8 cellular contexts compared by ENCODE assay signal in the genomic region with DNA sequence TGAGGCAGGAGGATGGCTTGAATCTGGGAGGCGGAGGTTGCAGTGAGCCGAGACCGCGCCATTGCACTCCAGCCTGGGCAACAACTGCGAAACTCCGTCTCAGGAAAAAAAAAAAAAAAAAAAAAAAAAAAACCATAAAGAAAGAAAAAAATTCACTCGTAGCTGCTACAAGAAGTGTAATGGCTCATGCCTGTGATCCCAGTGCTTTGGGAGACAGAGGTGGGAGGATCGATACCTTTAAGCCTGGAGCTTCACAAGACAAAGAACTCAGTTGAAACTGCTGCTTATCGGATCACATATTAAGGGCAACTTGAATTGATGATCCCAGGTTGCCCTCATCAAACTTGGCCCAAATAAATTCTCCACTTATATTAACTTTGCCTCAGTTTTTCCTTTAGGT. TPM values are rescaled to one million over a fixed set of nuclear protein-coding genes. Genes with fewer than 3 reads are reported as not detected.
DNase-seq lines count a peak whose midpoint lies in the region; ATAC-seq and TF ChIP-seq lines count a peak whose summit lies in the region.
"Had no signal": no experiment of that assay in that cellular context is flagged by ENCODE, and none has a peak within 500 bp of the region (broad histone marks: within the 10 kb centered on the region; RNA-seq: fewer than 3 reads in every experiment).

No MANE protein-coding gene starts in this region.

- no peak for TF ChIP-seq EP300 in neural cell (conservative IDR thresholded peaks at IDR 0.05; ENCODE audit: poor library complexity, severe bottlenecking)

- H3K4ac ChIP-seq in IMR-90 (ENCODE audit: low read depth, low read length), result peak overlapping the region; percentile 98; the same call in 1 of the 2 replicates

- TF ChIP-seq POLR2A in IMR-90 (IDR thresholded peaks at IDR 0.05; ENCODE audit: low read depth, low read length), result no peak
- TF ChIP-seq POLR2A in breast epithelium (IDR thresholded peaks at IDR 0.05), result no peak

- H2AFZ ChIP-seq in IMR-90 (replicated peaks; ENCODE audit: low read length, poor library complexity) (no peak overlapping the region), neural cell (ENCODE audit: low read depth, low read length) (no peak overlapping the region)

- TF ChIP-seq CTCF in Calu3 (IDR thresholded peaks at IDR 0.05; ENCODE audit: unreplicated experiment) (no peak), IMR-90 (conservative IDR thresholded peaks at IDR 0.05; ENCODE audit: low read depth, low read length) (no peak), breast epithelium (IDR thresholded peaks at IDR 0.05) (no peak), neural cell (IDR thresholded peaks at IDR 0.05; ENCODE audit: poor library complexity, severe bottlenecking) (no peak), upper lobe of right lung (IDR thresholded peaks at IDR 0.05) (no peak)

- no peak overlapping the region for H3K14ac ChIP-seq in IMR-90 (replicated peaks; ENCODE audit: low read depth, low read length)

- H3K18ac ChIP-seq in IMR-90 (ENCODE audit: low read depth, low read length), result no peak overlapping the region

- intact Hi-C loops in Calu3 (cut with micrococcal nuclease; ENCODE audit: unreplicated experiment) (no loop called here), IMR-90 (cut with micrococcal nuclease) (no loop called here), breast epithelium (cut with DNase I; ENCODE audit: low total_unique reads) (no loop called here), upper lobe of right lung (cut with DNase I) (no loop called here)

- H3K9me3 ChIP-seq in IMR-90 (ENCODE audit: control insufficient read depth, insufficient read depth, low read length) (no peaks in the 10 kb centered on the region), breast epithelium (no peaks in the 10 kb centered on the region), neural cell (ENCODE audit: low read length) (no peaks in the 10 kb centered on the region), upper lobe of right lung (no peaks in the 10 kb centered on the region)
- H3K9me3 ChIP-seq: sigmoid colon had no signal

- BruUV-seq in Calu3 (replicated peaks; lab: Mats Ljungman, UMichigan) (no TSS peak), IMR-90 (replicated peaks; lab: Mats Ljungman, UMichigan) (no TSS peak)

- H3K36me3 Mint-ChIP-seq in Calu3 (ENCODE audit: insufficient read depth, unreplicated experiment), result peaks cover 8% of the 10 kb centered on the region

- peak overlapping the region; percentile 95 to 96 for H4K8ac ChIP-seq in IMR-90 (ENCODE audit: low read depth in 2 of 2, low read length in 2 of 2)

- H2AK5ac ChIP-seq in IMR-90 (ENCODE audit: low read depth, low read length), result peak overlapping the region; percentile 68; the same call in 1 of the 2 replicates

- H3K27me3 Mint-ChIP-seq in Calu3 (ENCODE audit: unreplicated experiment), result no peaks in the 10 kb centered on the region

- H2AK9ac ChIP-seq in IMR-90 (replicated peaks; ENCODE audit: low read depth, low read length, poor library complexity), result no peak overlapping the region

- no peak overlapping the region for H3K56ac ChIP-seq in IMR-90 (ENCODE audit: extremely low read depth, insufficient read depth, low read length)

- H4K91ac ChIP-seq in IMR-90 (ENCODE audit: insufficient read depth, low read depth, low read length), result no peak overlapping the region; the same call in 1 of the 2 replicates

- H3K4me1 ChIP-seq in IMR-90 (ENCODE audit: control insufficient read depth, insufficient read depth, low read length) (no peaks in the 10 kb centered on the region; the same call in 1 of the 2 replicates), breast epithelium (peaks cover 0 to 4% of the 10 kb centered on the region in 2 donors), upper lobe of right lung (peaks cover 6% of the 10 kb centered on the region)

- H3K27ac Mint-ChIP-seq in Calu3 (ENCODE audit: unreplicated experiment), result peak overlapping the region; percentile 78

- POLR2A ChIA-PET in IMR-90 (lab: Charles Lee; ENCODE audit: unreplicated experiment), result interaction anchor here (0.6 kb wide), 2 partner anchors 17 to 175 kb away, joined by 3 to 18 read pairs; no protein-coding TSS in a partner anchor

- DNase-seq in Calu3 (no peak), IMR-90 (no peak), breast epithelium (ENCODE audit: low spot score in 2 of 2) (no peak), NK-92 (lab: John Stamatoyannopoulos, UW; ENCODE audit: unreplicated experiment) (no peak), NCI-H1092 (lab: John Stamatoyannopoulos, UW) (no peak), upper lobe of right lung (no peak)

- no peaks in the 10 kb centered on the region for H3K9me1 ChIP-seq in IMR-90 (ENCODE audit: insufficient read depth, low read length)

- H3K9me2 ChIP-seq in neural cell (ENCODE audit: insufficient read depth, low read length), result no peaks in the 10 kb centered on the region

- H3K4me2 ChIP-seq in IMR-90 (ENCODE audit: low read depth, low read length), result no peak overlapping the region
- H3K4me2 ChIP-seq in neural cell (ENCODE audit: low read length), result peak overlapping the region; percentile 27

- H3K4me3 Mint-ChIP-seq in Calu3 (ENCODE audit: low read depth, unreplicated experiment), result no peak overlapping the region

- no peak overlapping the region; the same call in 2 of the 3 replicates for H2BK15ac ChIP-seq in IMR-90 (ENCODE audit: low read depth, low read length)

- CTCF ChIA-PET in Calu3 (lab: Charles Lee) (no interaction called here), IMR-90 (lab: Yijun Ruan, JAX) (interaction anchor here (0.6 to 1.1 kb wide), 2 partner anchors 143 to 174 kb away, joined by 3 to 4 read pairs; no protein-coding TSS in a partner anchor)

- H3K9ac ChIP-seq in IMR-90 (ENCODE audit: low read depth, low read length) (no peak overlapping the region), neural cell (ENCODE audit: low read length) (no peak overlapping the region)

- TF ChIP-seq RAD21 in IMR-90 (IDR thresholded peaks at IDR 0.05; ENCODE audit: low read length) (no peak), neural cell (conservative IDR thresholded peaks at IDR 0.05) (no peak)

- no peaks in the 10 kb centered on the region for H4K20me1 ChIP-seq in IMR-90 (ENCODE audit: insufficient read depth, low read length)
- no peaks in the 10 kb centered on the region for H4K20me1 ChIP-seq in neural cell (ENCODE audit: insufficient read depth)

- no CpG with 5 or more reads among the region's 9 CpGs for WGBS in IMR-90 (ENCODE audit: extremely low coverage in 2 of 2, insufficient read length in 1 of 2), 2 experiments

- H2BK5ac ChIP-seq in IMR-90 (ENCODE audit: low read depth, low read length, poor library complexity, severe bottlenecking), result no peak overlapping the region

- no peak overlapping the region for H3K23ac ChIP-seq in IMR-90 (ENCODE audit: low read depth, low read length)

- peaks cover 18% of the 10 kb centered on the region for H3K79me2 ChIP-seq in neural cell (replicated peaks; ENCODE audit: insufficient read depth, low read length)

- H3K4me3 ChIP-seq in IMR-90 (ENCODE audit: insufficient read depth, low read depth, low read length) (no peak overlapping the region), breast epithelium (peak overlapping the region in 2 of 3 donors; percentile 86 to 94), neural cell (ENCODE audit: low read length) (peak overlapping the region; percentile 81), upper lobe of right lung (no peak overlapping the region)

- in situ Hi-C loops in IMR-90 (cut with MboI; ENCODE audit: low sequenced_read_pairs), result no loop called here

- H3F3A ChIP-seq in neural cell (ENCODE audit: insufficient read depth, low read length, poor library complexity, severe bottlenecking), result no peaks in the 10 kb centered on the region

- peak overlapping the region; percentile 97; the same call in 1 of the 2 replicates for H2BK120ac ChIP-seq in IMR-90 (ENCODE audit: low read depth, low read length)

- H3K36me3 ChIP-seq in IMR-90 (ENCODE audit: control insufficient read depth, insufficient read depth, low read length) (no peaks in the 10 kb centered on the region), breast epithelium (no peaks in the 10 kb centered on the region), neural cell (ENCODE audit: insufficient read depth, low read length) (no peaks in the 10 kb centered on the region), upper lobe of right lung (no peaks in the 10 kb centered on the region)
- H3K36me3 ChIP-seq: sigmoid colon had no signal

- peaks cover 6% of the 10 kb centered on the region for H3K4me1 Mint-ChIP-seq in Calu3 (ENCODE audit: low read depth, unreplicated experiment)

- H4K5ac ChIP-seq in IMR-90 (ENCODE audit: low read depth, low read length), result peak overlapping the region; percentile 95

- H3K79me1 ChIP-seq in IMR-90 (ENCODE audit: low read depth in 1 of 2, low read length in 2 of 2), result peaks cover 0 to 23% of the 10 kb centered on the region in 2 experiments; a peak in 2 of 4 replicates

- dilution Hi-C loops in IMR-90 (cut with HindIII; ENCODE audit: low sequenced_read_pairs, unreplicated experiment), result no loop called here

- no peak for ATAC-seq in IMR-90 (ENCODE audit: low read depth)
- no peak for ATAC-seq in upper lobe of right lung

- H3K9me3 Mint-ChIP-seq in Calu3 (ENCODE audit: low read depth, unreplicated experiment), result no peaks in the 10 kb centered on the region

- H3K27ac ChIP-seq in IMR-90 (ENCODE audit: insufficient read depth, low read length) (no peak overlapping the region), breast epithelium (peak overlapping the region in 1 of 2 donors; percentile 96), neural cell (ENCODE audit: low read length) (no peak overlapping the region), upper lobe of right lung (no peak overlapping the region)

- H2BK20ac ChIP-seq in IMR-90 (ENCODE audit: low read depth, low read length), result no peak overlapping the region

- H3K27me3 ChIP-seq in IMR-90 (ENCODE audit: control insufficient read depth, insufficient read depth, low read length) (no peaks in the 10 kb centered on the region), breast epithelium (no peaks in the 10 kb centered on the region), neural cell (ENCODE audit: insufficient read depth, low read depth, low read length) (no peaks in the 10 kb centered on the region), upper lobe of right lung (no peaks in the 10 kb centered on the region)
- H3K27me3 ChIP-seq: sigmoid colon had no signal

TF ChIP-seq in IMR-90, 13 proteins besides CTCF, POLR2A, EP300 and RAD21 (continues in another document):
- TF ChIP-seq RCOR1 (IDR thresholded peaks at IDR 0.05; ENCODE audit: insufficient replicate concordance, low read length), result no peak

TF ChIP-seq in neural cell, 6 proteins besides CTCF, POLR2A, EP300 and RAD21 (continues in another document):
- no peak for TF ChIP-seq POLR2AphosphoS5 (IDR thresholded peaks at IDR 0.05)
- no peak for TF ChIP-seq MXI1 (conservative IDR thresholded peaks at IDR 0.05; ENCODE audit: poor library complexity, severe bottlenecking)
- no peak for TF ChIP-seq TAF1 (IDR thresholded peaks at IDR 0.05; ENCODE audit: low read depth)
- no peak for TF ChIP-seq SMC3 (conservative IDR thresholded peaks at IDR 0.05; ENCODE audit: poor library complexity)

RNA-seq across cellular contexts. Expression of a gene that starts 1.0 kb away (rescaled TPM):
- total RNA-seq in Calu3 (2022) (6.5 and 6.7 TPM in 2 replicates), IMR-90 (2012; rRNA removed) (21.4 and 28.7 TPM in 2 replicates), breast epithelium (10 to 100 TPM; 19.8 to 29.1 (median 26.9) TPM), upper lobe of right lung (20.9 TPM)
- polyA plus RNA-seq in IMR-90 (2012; rRNA removed) (13.2 and 13.6 TPM in 2 replicates), neural cell (10.9 TPM in 2 replicates)
- polyA plus RNA-seq in IMR-90 (2012; cell fraction: cytosol; rRNA removed), result 7.7 and 17.7 TPM in 2 replicates
- 4.6 and 18.3 TPM in 2 replicates for polyA plus RNA-seq in IMR-90 (2012; cell fraction: nucleus; rRNA removed; ENCODE audit: low replicate concordance)
- 28.5 and 30.3 TPM in 2 replicates for polyA minus RNA-seq in neural cell

Comparison
In these comparisons a context has a peak if more than half of its experiments do, and no peak if none do; other contexts are left out.
1. H3K4me3 ChIP-seq: peak in breast epithelium (2 of 3) and neural cell (single experiment); none in IMR-90 (single experiment) and upper lobe of right lung (single experiment).